Comparison of ENCODE assay signal across 30 cellular contexts in the genomic region with DNA sequence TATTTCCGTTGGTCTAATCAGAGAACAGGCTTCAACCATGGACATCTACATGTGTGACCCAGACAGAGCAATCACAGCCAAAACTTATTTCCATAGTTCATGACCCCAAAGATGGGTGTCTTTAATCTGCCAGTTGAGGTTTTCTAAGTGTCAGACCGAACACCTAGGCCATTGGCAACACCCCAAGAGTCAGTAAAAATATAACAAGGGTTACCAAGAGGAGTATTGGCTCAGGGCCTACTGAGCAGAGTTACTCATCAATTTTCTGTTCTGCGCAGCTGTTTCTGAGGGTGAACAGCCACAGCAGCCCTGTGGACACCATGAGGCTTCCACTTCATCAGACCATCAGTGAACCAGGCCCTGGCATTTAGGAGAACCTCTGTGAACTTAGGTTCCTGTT. TPM values are rescaled to one million over a fixed set of nuclear protein-coding genes. Genes with fewer than 3 reads are reported as not detected.
"Had no signal": no experiment of that assay in that cellular context is flagged by ENCODE, and none has a peak within 500 bp of the region (broad histone marks: within the 10 kb centered on the region; RNA-seq: fewer than 3 reads in every experiment).

No MANE protein-coding gene starts in this region.

- H3K4me3 Mint-ChIP-seq: activated CD4-positive, alpha-beta memory T cell treated with anti-CD3 and anti-CD28 coated beads for 36 hours; activated CD4-positive, alpha-beta T cell treated with anti-CD3 and anti-CD28 coated beads, Interleukin-2, amount 10 ng/mL, durations not matched to agents 24 days and 14 days; activated T-cell treated with anti-CD3 and anti-CD28 coated beads, Interleukin-2, amount 50 U/mL, for 4 hours; activated T-helper 17 cell treated with anti-CD3 and anti-CD28 coated beads, Interleukin-2, amount 50 U/mL, for 72 hours; central memory CD8-positive, alpha-beta T cell; dendritic cell treated with granulocyte-macrophage colony-stimulating factor and Interleukin-4, amounts not matched to agents 40 ng/mL and 50 ng/mL, for 4 days; naive thymus-derived CD8-positive, alpha-beta T cell; neural crest cell; T-helper 17 cell had no signal

- H3K9me3 Mint-ChIP-seq: activated CD4-positive, alpha-beta memory T cell treated with anti-CD3 and anti-CD28 coated beads for 36 hours; activated CD4-positive, alpha-beta T cell treated with anti-CD3 and anti-CD28 coated beads, Interleukin-2, amount 10 ng/mL, durations not matched to agents 24 days and 14 days; activated T-cell treated with anti-CD3 and anti-CD28 coated beads, Interleukin-2, amount 50 U/mL, for 4 hours; activated T-helper 17 cell treated with anti-CD3 and anti-CD28 coated beads, Interleukin-2, amount 50 U/mL, for 72 hours; central memory CD8-positive, alpha-beta T cell; dendritic cell treated with granulocyte-macrophage colony-stimulating factor and Interleukin-4, amounts not matched to agents 40 ng/mL and 50 ng/mL, for 4 days; naive thymus-derived CD8-positive, alpha-beta T cell; neural crest cell had no signal

- H3K27me3 Mint-ChIP-seq: activated CD4-positive, alpha-beta memory T cell treated with anti-CD3 and anti-CD28 coated beads for 36 hours; activated CD4-positive, alpha-beta T cell treated with anti-CD3 and anti-CD28 coated beads, Interleukin-2, amount 10 ng/mL, durations not matched to agents 24 days and 14 days; activated T-helper 17 cell treated with anti-CD3 and anti-CD28 coated beads, Interleukin-2, amount 50 U/mL, for 72 hours; central memory CD8-positive, alpha-beta T cell; dendritic cell treated with granulocyte-macrophage colony-stimulating factor and Interleukin-4, amounts not matched to agents 40 ng/mL and 50 ng/mL, for 4 days; naive thymus-derived CD8-positive, alpha-beta T cell; T-helper 17 cell had no signal

- DNase-seq: activated CD4-positive, alpha-beta memory T cell treated with anti-CD3 and anti-CD28 coated beads for 36 hours; activated CD4-positive, alpha-beta T cell treated with anti-CD3 and anti-CD28 coated beads, Interleukin-2, amount 10 ng/mL, durations not matched to agents 24 days and 14 days; activated gamma-delta T cell treated with Interleukin-2 at 50 U/mL for 16 hours; activated naive CD4-positive, alpha-beta T cell treated with anti-CD3 and anti-CD28 coated beads, Interleukin-2, amount 50 U/mL, for 16 hours; activated T-cell treated with anti-CD3 and anti-CD28 coated beads, Interleukin-2, amount 50 U/mL, for 4 hours; amniotic stem cell; foreskin melanocyte; heart right ventricle; naive thymus-derived CD8-positive, alpha-beta T cell; nucleus accumbens; pancreas; stimulated activated CD4-positive, alpha-beta T cell treated with anti-CD3 and anti-CD28 coated beads, Interleukin-12 subunit alpha, Interleukin-12 subunit beta, amount 100 ng/mL, for 4 hours; stimulated activated CD4-positive, alpha-beta T cell treated with anti-CD3 and anti-CD28 coated beads, Interleukin-4, amount 100 ng/mL, for 1 hour; stimulated activated naive CD8-positive, alpha-beta T cell treated with anti-CD3 and anti-CD28 coated beads, Interleukin-15, Interleukin-2, amounts not matched to agents 100 U/mL and 50 U/mL, for 24 hours; T-helper 17 cell; T1000; testis; transverse colon; WERI-Rb-1 had no signal

- H3K4me1 Mint-ChIP-seq: activated T-helper 17 cell treated with anti-CD3 and anti-CD28 coated beads, Interleukin-2, amount 50 U/mL, for 72 hours; central memory CD8-positive, alpha-beta T cell; neural crest cell; T-helper 17 cell had no signal

- H3K4me3 ChIP-seq: esophagus muscularis mucosa, heart right ventricle, pancreas, prostate gland, right atrium auricular region, testis, transverse colon had no signal

- H3K27ac ChIP-seq: esophagus muscularis mucosa, heart right ventricle, pancreas, prostate gland, right atrium auricular region, testis, transverse colon, WERI-Rb-1 had no signal

- H3K9me3 ChIP-seq: esophagus muscularis mucosa, heart right ventricle, pancreas, prostate gland, right atrium auricular region, testis, transverse colon had no signal

- H3K4me1 ChIP-seq: esophagus muscularis mucosa, right atrium auricular region, testis, transverse colon had no signal

- H3K27me3 ChIP-seq: esophagus muscularis mucosa, heart right ventricle, pancreas, right atrium auricular region, testis, transverse colon had no signal

- H3K27ac Mint-ChIP-seq: activated CD4-positive, alpha-beta memory T cell treated with anti-CD3 and anti-CD28 coated beads for 36 hours; activated CD4-positive, alpha-beta T cell treated with anti-CD3 and anti-CD28 coated beads, Interleukin-2, amount 10 ng/mL, durations not matched to agents 24 days and 14 days; activated T-helper 17 cell treated with anti-CD3 and anti-CD28 coated beads, Interleukin-2, amount 50 U/mL, for 72 hours; dendritic cell treated with granulocyte-macrophage colony-stimulating factor and Interleukin-4, amounts not matched to agents 40 ng/mL and 50 ng/mL, for 4 days; naive thymus-derived CD8-positive, alpha-beta T cell; T-helper 17 cell had no signal

- FAIRE-seq: bronchial epithelial cell, keratinocyte, pancreas had no signal

- ATAC-seq: activated CD4-positive, CD25-positive, alpha-beta regulatory T cell treated with anti-CD3 and anti-CD28 coated beads, Interleukin-2, amount 50 U/mL, for 24 hours; activated T-cell treated with anti-CD3 and anti-CD28 coated beads, Interleukin-2, amount 50 U/mL, for 4 hours; activated T-helper 17 cell treated with anti-CD3 and anti-CD28 coated beads, Interleukin-2, amount 50 U/mL, for 72 hours; naive thymus-derived CD8-positive, alpha-beta T cell; stimulated activated naive CD8-positive, alpha-beta T cell treated with anti-CD3 and anti-CD28 coated beads, Interleukin-15, Interleukin-2, amounts not matched to agents 100 U/mL and 50 U/mL, for 24 hours; T-helper 17 cell had no signal

RNA-seq across cellular contexts. Expression of gene UPB1, which starts 41.0 kb away (rescaled TPM):
- total RNA-seq: bronchial epithelial cell, lung microvascular endothelial cell, neural crest cell had no signal
- polyA plus RNA-seq: keratinocyte had no signal

RNA-seq across cellular contexts. Expression of gene LRRC75B, which starts 56.8 kb away (rescaled TPM):
- total RNA-seq: naive thymus-derived CD8-positive, alpha-beta T cell had no signal
